8 cellular contexts compared by ENCODE assay signal in the genomic region with DNA sequence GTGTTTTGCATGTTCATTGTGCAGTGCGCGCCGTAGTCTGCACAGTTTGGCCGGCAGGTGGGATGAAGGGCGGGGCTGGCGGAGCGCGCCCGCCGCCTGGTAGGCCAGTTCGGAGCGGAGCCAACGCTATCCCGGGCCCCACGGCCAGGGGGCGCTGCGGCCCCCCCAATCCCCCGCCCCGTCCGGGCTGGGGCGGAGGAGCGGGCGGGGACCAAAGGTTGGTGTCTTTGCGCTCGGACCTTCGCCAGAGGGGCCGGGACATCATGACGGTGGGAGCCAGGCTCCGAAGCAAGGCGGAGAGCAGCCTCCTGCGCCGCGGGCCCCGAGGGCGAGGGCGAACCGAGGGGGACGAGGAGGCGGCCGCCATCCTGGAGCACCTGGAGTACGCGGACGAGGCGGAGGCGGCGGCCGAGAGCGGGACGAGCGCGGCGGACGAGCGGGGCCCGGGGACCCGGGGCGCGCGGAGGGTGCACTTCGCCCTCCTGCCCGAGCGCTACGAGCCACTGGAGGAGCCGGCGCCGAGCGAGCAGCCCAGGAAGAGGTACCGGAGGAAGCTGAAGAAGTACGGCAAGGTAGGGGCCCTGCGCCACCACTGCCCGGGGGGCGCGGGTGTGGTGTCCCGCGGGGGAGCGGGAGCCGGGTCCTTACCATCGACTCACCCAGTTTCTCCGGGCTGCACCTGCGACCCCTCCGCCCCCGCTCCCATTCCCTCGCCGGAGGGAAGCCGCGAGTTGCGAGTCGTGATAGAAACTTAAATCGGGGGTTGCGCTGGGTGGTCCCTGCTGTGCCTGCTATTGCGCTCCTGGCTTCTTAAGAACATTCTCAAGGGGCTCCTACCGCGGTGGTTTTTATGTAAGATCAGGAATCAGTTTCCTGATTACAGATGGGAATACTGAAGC. TPM values are rescaled to one million over a fixed set of nuclear protein-coding genes. Genes with fewer than 3 reads are reported as not detected.
DNase-seq lines count a peak whose midpoint lies in the region; ATAC-seq and TF ChIP-seq lines count a peak whose summit lies in the region.

A gene with protein sequence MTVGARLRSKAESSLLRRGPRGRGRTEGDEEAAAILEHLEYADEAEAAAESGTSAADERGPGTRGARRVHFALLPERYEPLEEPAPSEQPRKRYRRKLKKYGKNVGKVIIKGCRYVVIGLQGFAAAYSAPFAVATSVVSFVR (plus strand): TSS at position 224 of the 899 bp plus-strand sequence. CDS start 40 bp downstream, at position 264.

- no peaks in the 10 kb centered on the region for H3K9me3 Mint-ChIP-seq in activated CD8-positive, alpha-beta memory T cell treated with anti-CD3 and anti-CD28 coated beads, Interleukin-2, amount 10 ng/mL, durations not matched to agents 7 days and 5 days (ENCODE audit: low read depth)

- H3K27me3 ChIP-seq in endocrine pancreas (ENCODE audit: control insufficient read depth, insufficient read depth, low read length) (no peaks in the 10 kb centered on the region), mononuclear cell (ENCODE audit: insufficient read depth, low read length) (peaks cover 30% of the 10 kb centered on the region)

- CTCF ChIA-PET in activated CD8-positive, alpha-beta memory T cell treated with anti-CD3 and anti-CD28 coated beads, Interleukin-2, amount 10 ng/mL, durations not matched to agents 7 days and 5 days (lab: Charles Lee), result interaction anchor here (1.9 to 2.8 kb wide), 2 partner anchors 10 to 43 kb away, joined by 8 to 16 read pairs; no protein-coding TSS in a partner anchor

- DNase-seq in AG09309 (ENCODE audit: low read depth) (no peak), NCI-H510A (lab: John Stamatoyannopoulos, UW) (peak; percentile 65)
- peak; percentile 72 for DNase-seq in activated CD8-positive, alpha-beta memory T cell treated with anti-CD3 and anti-CD28 coated beads, Interleukin-2, amount 10 ng/mL, durations not matched to agents 7 days and 5 days
- DNase-seq in stimulated activated CD8-positive, alpha-beta memory T cell treated with anti-CD3 and anti-CD28 coated beads, Interleukin-2, amount 100 ng/mL, for 1 hour (ENCODE audit: low read depth in 2 of 2), result peak; percentile 25 to 44

- ATAC-seq in GM19023 (IDR thresholded peaks at IDR 0.05; ENCODE audit: unreplicated experiment) (peak; percentile 96), HG03159 (IDR thresholded peaks at IDR 0.05; ENCODE audit: unreplicated experiment) (peak; percentile 96)
- peak; percentile 97 for ATAC-seq in activated CD8-positive, alpha-beta memory T cell treated with anti-CD3 and anti-CD28 coated beads, Interleukin-2, amount 10 ng/mL, durations not matched to agents 7 days and 5 days

- TF ChIP-seq CTCF in AG09309 (IDR thresholded peaks at IDR 0.05; ENCODE audit: control insufficient read depth, insufficient read depth, low read depth, low read length, missing control alignments), result peak; percentile 62

- H3K4me1 ChIP-seq in endocrine pancreas (ENCODE audit: control insufficient read depth, insufficient read depth, low read length) (no peaks in the 10 kb centered on the region), mononuclear cell (ENCODE audit: insufficient read depth, low read length) (peaks cover 13% of the 10 kb centered on the region)

- H3K9me3 ChIP-seq in endocrine pancreas (ENCODE audit: control insufficient read depth, low read length) (no peaks in the 10 kb centered on the region), mononuclear cell (ENCODE audit: low read depth, low read length) (no peaks in the 10 kb centered on the region)

- H3K9ac ChIP-seq in endocrine pancreas (ENCODE audit: control insufficient read depth, insufficient read depth, low read length), result peak within 1 kb of the TSS; percentile 73

- H3K4me3 ChIP-seq in AG09309 (ENCODE audit: control insufficient read depth, low read depth, low read length) (peak within 1 kb of the TSS; percentile 51), endocrine pancreas (ENCODE audit: control insufficient read depth, insufficient read depth, low read length) (peak within 1 kb of the TSS; percentile 74), mononuclear cell (ENCODE audit: low read length) (peak within 1 kb of the TSS; percentile 41)

- no peaks in the 10 kb centered on the region for H3K36me3 Mint-ChIP-seq in activated CD8-positive, alpha-beta memory T cell treated with anti-CD3 and anti-CD28 coated beads, Interleukin-2, amount 10 ng/mL, durations not matched to agents 7 days and 5 days

- H3K27ac Mint-ChIP-seq in activated CD8-positive, alpha-beta memory T cell treated with anti-CD3 and anti-CD28 coated beads, Interleukin-2, amount 10 ng/mL, durations not matched to agents 7 days and 5 days, result no peak within 1 kb of the TSS

- H3K27me3 Mint-ChIP-seq in activated CD8-positive, alpha-beta memory T cell treated with anti-CD3 and anti-CD28 coated beads, Interleukin-2, amount 10 ng/mL, durations not matched to agents 7 days and 5 days, result peaks cover 24% of the 10 kb centered on the region

- peak within 1 kb of the TSS; percentile 71 for H3K4me3 Mint-ChIP-seq in activated CD8-positive, alpha-beta memory T cell treated with anti-CD3 and anti-CD28 coated beads, Interleukin-2, amount 10 ng/mL, durations not matched to agents 7 days and 5 days

- no peaks in the 10 kb centered on the region for H3K36me3 ChIP-seq in endocrine pancreas (ENCODE audit: control insufficient read depth, insufficient read depth, low read length)

- peaks cover 6% of the 10 kb centered on the region for H3K4me1 Mint-ChIP-seq in activated CD8-positive, alpha-beta memory T cell treated with anti-CD3 and anti-CD28 coated beads, Interleukin-2, amount 10 ng/mL, durations not matched to agents 7 days and 5 days

RNA-seq across cellular contexts. Expression of the gene that starts here (rescaled TPM):
- under 1 TPM; 0.12 to 0.16 TPM for total RNA-seq in activated CD8-positive, alpha-beta memory T cell treated with anti-CD3 and anti-CD28 coated beads, Interleukin-2, amount 10 ng/mL, durations not matched to agents 7 days and 5 days
- 1.3 TPM for total RNA-seq in mononuclear cell

Comparison
In these comparisons a context has a peak if more than half of its experiments do, and no peak if none do; other contexts are left out.
1. Peak in DNase-seq and ATAC-seq in activated CD8-positive, alpha-beta memory T cell treated with anti-CD3 and anti-CD28 coated beads, Interleukin-2, amount 10 ng/mL, durations not matched to agents 7 days and 5 days; RNA of the gene not detected or under 1 TPM.